Comparison of ENCODE assay signal across 22 cellular contexts in genomic region chr15:66849393-66849745, GRCh38.
A peak's percentile ranks its signal among the peaks of the same experiment; 100 is the strongest.
DNase-seq lines count a peak whose midpoint lies in the region; ATAC-seq, FAIRE-seq and TF ChIP-seq lines count a peak whose summit lies in the region.
"Had no signal": no experiment of that assay in that cellular context is flagged by ENCODE, and none has a peak within 500 bp of the region (broad histone marks: within the 10 kb centered on the region; RNA-seq: fewer than 3 reads in every experiment).

No MANE protein-coding gene starts in this region.

- peaks cover 1% of the 10 kb centered on the region; the same call in 1 of the 2 replicates for H3K36me3 ChIP-seq in IMR-90 (ENCODE audit: control insufficient read depth, insufficient read depth, low read length)
- H3K36me3 ChIP-seq in hepatocyte (replicated peaks; ENCODE audit: insufficient read depth, low read depth), result no peaks in the 10 kb centered on the region
- H3K36me3 ChIP-seq in smooth muscle cell (ENCODE audit: low read depth), result no peaks in the 10 kb centered on the region
- H3K36me3 ChIP-seq: upper lobe of left lung had no signal

- in situ Hi-C loops in IMR-90 (cut with MboI; ENCODE audit: low sequenced_read_pairs), result loop anchor here (25.0 kb wide), 1 partner anchor 137 kb away; the partner anchor contains the start of gene SMAD6

- H3K79me1 ChIP-seq in IMR-90 (ENCODE audit: low read depth in 1 of 2, low read length in 2 of 2), result peaks cover 25 to 76% of the 10 kb centered on the region in 2 experiments; a peak in 3 of 4 replicates

- H3K56ac ChIP-seq in IMR-90 (ENCODE audit: extremely low read depth, insufficient read depth, low read length), result no peak overlapping the region

- no peak overlapping the region for H3K4me3 ChIP-seq in A549
- H3K4me3 ChIP-seq in IMR-90 (ENCODE audit: insufficient read depth, low read depth, low read length), result no peak overlapping the region
- H3K4me3 ChIP-seq in hepatocyte, result no peak overlapping the region
- no peak overlapping the region for H3K4me3 ChIP-seq in smooth muscle cell
- H3K4me3 ChIP-seq: psoas muscle, SJSA1, skin epidermis, upper lobe of left lung had no signal

- no peak overlapping the region for H3K9ac ChIP-seq in IMR-90 (ENCODE audit: low read depth, low read length)
- peak overlapping the region; percentile 53 for H3K9ac ChIP-seq in smooth muscle cell (ENCODE audit: low read depth)

- no peak overlapping the region for H2BK20ac ChIP-seq in IMR-90 (ENCODE audit: low read depth, low read length)

- intact Hi-C loops in IMR-90 (cut with micrococcal nuclease), result no loop called here

- H3K27ac ChIP-seq in A549 (peak overlapping the region in 1 of 2 experiments; percentile 81; a peak in 3 of 6 replicates), IMR-90 (ENCODE audit: insufficient read depth, low read length) (no peak overlapping the region), hepatocyte (peak overlapping the region; percentile 90), smooth muscle cell (ENCODE audit: low read depth) (peak overlapping the region; percentile 80)
- H3K27ac ChIP-seq: psoas muscle, SJSA1 had no signal

- TF ChIP-seq EP300 in A549 (IDR thresholded peaks at IDR 0.05), result no peak

- H4K20me1 ChIP-seq in IMR-90 (ENCODE audit: insufficient read depth, low read length) (no peaks in the 10 kb centered on the region), hepatocyte (ENCODE audit: insufficient read depth, poor library complexity, severe bottlenecking) (no peaks in the 10 kb centered on the region), smooth muscle cell (ENCODE audit: low read depth) (no peaks in the 10 kb centered on the region)

- H3K27me3 ChIP-seq in IMR-90 (ENCODE audit: control insufficient read depth, insufficient read depth, low read length), result no peaks in the 10 kb centered on the region
- H3K27me3 ChIP-seq in hepatocyte, result no peaks in the 10 kb centered on the region
- no peaks in the 10 kb centered on the region for H3K27me3 ChIP-seq in smooth muscle cell (ENCODE audit: low read depth)
- H3K27me3 ChIP-seq: SJSA1, upper lobe of left lung had no signal

- H3K9me2 ChIP-seq in hepatocyte (replicated peaks; ENCODE audit: insufficient read depth), result no peaks in the 10 kb centered on the region

- no peak overlapping the region for H4K8ac ChIP-seq in IMR-90 (ENCODE audit: low read depth in 2 of 2, low read length in 2 of 2)

- POLR2A ChIA-PET in A549 (lab: Yijun Ruan, JAX) (no interaction called here), IMR-90 (lab: Charles Lee; ENCODE audit: unreplicated experiment) (no interaction called here)

- H2AFZ ChIP-seq in IMR-90 (replicated peaks; ENCODE audit: low read length, poor library complexity), result no peak overlapping the region
- H2AFZ ChIP-seq in hepatocyte, result no peak overlapping the region
- no peak overlapping the region for H2AFZ ChIP-seq in smooth muscle cell (ENCODE audit: low read depth)

- no TSS peak for BruUV-seq in IMR-90 (replicated peaks; lab: Mats Ljungman, UMichigan)

- H3K9me3 ChIP-seq in A549, result no peaks in the 10 kb centered on the region
- H3K9me3 ChIP-seq in IMR-90 (ENCODE audit: control insufficient read depth, insufficient read depth, low read length), result no peaks in the 10 kb centered on the region
- no peaks in the 10 kb centered on the region for H3K9me3 ChIP-seq in hepatocyte (ENCODE audit: low read depth)
- no peaks in the 10 kb centered on the region for H3K9me3 ChIP-seq in smooth muscle cell (replicated peaks; ENCODE audit: low read depth)
- H3K9me3 ChIP-seq: psoas muscle, SJSA1, upper lobe of left lung had no signal

- H3K4me1 ChIP-seq in A549 (peaks cover 25% of the 10 kb centered on the region), IMR-90 (ENCODE audit: control insufficient read depth, insufficient read depth, low read length) (peaks cover 11% of the 10 kb centered on the region), hepatocyte (ENCODE audit: insufficient read depth) (peaks cover 36% of the 10 kb centered on the region), smooth muscle cell (ENCODE audit: low read depth) (peaks cover 16% of the 10 kb centered on the region)

- no peak overlapping the region for H4K5ac ChIP-seq in IMR-90 (ENCODE audit: low read depth, low read length)

- TF ChIP-seq POLR2A in A549 (IDR thresholded peaks at IDR 0.05; ENCODE audit: low read length), result no peak
- no peak for TF ChIP-seq POLR2A in IMR-90 (IDR thresholded peaks at IDR 0.05; ENCODE audit: low read depth, low read length)

- H2AK5ac ChIP-seq in IMR-90 (ENCODE audit: low read depth, low read length), result peak overlapping the region; percentile 64; the same call in 1 of the 2 replicates

- H3F3A ChIP-seq in smooth muscle cell (ENCODE audit: low read depth), result peaks cover 25% of the 10 kb centered on the region

- H2BK5ac ChIP-seq in IMR-90 (ENCODE audit: low read depth, low read length, poor library complexity, severe bottlenecking), result no peak overlapping the region

- DNase-seq in A549 (ENCODE audit: low read depth in 1 of 2, low spot score in 1 of 2) (no peak), IMR-90 (no peak), hepatocyte (ENCODE audit: low spot score) (no peak), smooth muscle cell (lab: John Stamatoyannopoulos, UW; ENCODE audit: unreplicated experiment) (no peak), NCI-H2029 (lab: John Stamatoyannopoulos, UW) (no peak), NCI-H1930 (lab: John Stamatoyannopoulos, UW) (no peak), DMS114 treated with DMSO at 0.1 percent for 48 hours (lab: John Stamatoyannopoulos, UW; ENCODE audit: unreplicated experiment) (no peak), urothelium cell line (ENCODE audit: low spot score) (no peak)
- DNase-seq: activated CD4-positive, alpha-beta T cell treated with anti-CD3 and anti-CD28 coated beads for 36 hours; activated naive CD8-positive, alpha-beta T cell treated with anti-CD3 and anti-CD28 coated beads, Interleukin-2, amount 10 ng/mL, durations not matched to agents 7 days and 5 days; Calu3; NCI-H1092 treated with DMSO at 0.1 percent for 48 hours; NCI-H2029 treated with DMSO at 0.1 percent for 48 hours; NCI-H446; nephron progenitor cell; psoas muscle; stimulated activated naive CD4-positive, alpha-beta T cell; T-helper 1 cell had no signal

- no peak for ATAC-seq in A549
- no peak for ATAC-seq in IMR-90 (ENCODE audit: low read depth)
- ATAC-seq: activated CD4-positive, alpha-beta T cell treated with anti-CD3 and anti-CD28 coated beads for 36 hours; psoas muscle had no signal

- H3K18ac ChIP-seq in IMR-90 (ENCODE audit: low read depth, low read length), result no peak overlapping the region

- H3K79me2 ChIP-seq in hepatocyte, result peaks cover 5% of the 10 kb centered on the region
- peaks cover 21% of the 10 kb centered on the region for H3K79me2 ChIP-seq in smooth muscle cell (ENCODE audit: low read depth)

- H4K91ac ChIP-seq in IMR-90 (ENCODE audit: insufficient read depth, low read depth, low read length), result no peak overlapping the region

- no peak overlapping the region for H2BK15ac ChIP-seq in IMR-90 (ENCODE audit: low read depth, low read length)

- H3K14ac ChIP-seq in IMR-90 (replicated peaks; ENCODE audit: low read depth, low read length), result no peak overlapping the region

- peak overlapping the region; percentile 47; the same call in 1 of the 2 replicates for H3K4ac ChIP-seq in IMR-90 (ENCODE audit: low read depth, low read length)

- 100% methylated on average over 1 of the region's 3 CpGs for WGBS in A549 (ENCODE audit: missing lambda C conversion rate)
- WGBS in IMR-90 (ENCODE audit: extremely low coverage in 2 of 2, insufficient read length in 1 of 2), 2 experiments, result no CpG with 5 or more reads among the region's 3 CpGs
- WGBS in hepatocyte (ENCODE audit: low lambda C conversion rate, missing lambda C conversion rate), result 96% methylated on average over 3 of the region's 3 CpGs
- 65% methylated on average over 3 of the region's 3 CpGs for WGBS in smooth muscle cell (ENCODE audit: low lambda C conversion rate)

- H3K23ac ChIP-seq in IMR-90 (ENCODE audit: low read depth, low read length), result no peak overlapping the region

- H2BK120ac ChIP-seq in IMR-90 (ENCODE audit: low read depth, low read length), result no peak overlapping the region; the same call in 1 of the 2 replicates

- dilution Hi-C loops in IMR-90 (cut with HindIII; ENCODE audit: low sequenced_read_pairs, unreplicated experiment), result no loop called here

- no peak for TF ChIP-seq CTCF in A549 (IDR thresholded peaks at IDR 0.05)
- TF ChIP-seq CTCF in IMR-90 (conservative IDR thresholded peaks at IDR 0.05; ENCODE audit: low read depth, low read length), result no peak
- no peak for TF ChIP-seq CTCF in hepatocyte (IDR thresholded peaks at IDR 0.05; ENCODE audit: poor library complexity)
- no peak for TF ChIP-seq CTCF in smooth muscle cell (IDR thresholded peaks at IDR 0.05; ENCODE audit: borderline replicate concordance, insufficient read depth, poor library complexity, severe bottlenecking)

- H3K4me2 ChIP-seq in A549 (no peak overlapping the region), IMR-90 (ENCODE audit: low read depth, low read length) (no peak overlapping the region), hepatocyte (no peak overlapping the region), smooth muscle cell (peak overlapping the region; percentile 77)

- FAIRE-seq in A549 (lab: Jason Lieb, UNC) (no peak), urothelium cell line (lab: Jason Lieb, UNC) (no peak)
- FAIRE-seq: GM19239 had no signal

- peaks cover 4% of the 10 kb centered on the region; the same call in 1 of the 2 replicates for H3K9me1 ChIP-seq in IMR-90 (ENCODE audit: insufficient read depth, low read length)

- no peak for TF ChIP-seq RAD21 in A549 (conservative IDR thresholded peaks at IDR 0.05 in 1 of 2, IDR thresholded peaks at IDR 0.05 in 1 of 2)
- TF ChIP-seq RAD21 in IMR-90 (IDR thresholded peaks at IDR 0.05; ENCODE audit: low read length), result no peak

- H2AK9ac ChIP-seq in IMR-90 (replicated peaks; ENCODE audit: low read depth, low read length, poor library complexity), result no peak overlapping the region

- CTCF ChIA-PET in A549 (lab: Yijun Ruan, JAX), result interaction anchor here (1.3 to 14.8 kb wide), 11 partner anchors 13 to 245 kb away, joined by 4 to 465 read pairs (median 148); partner anchors contain the start of gene SMAD6
- CTCF ChIA-PET in IMR-90 (lab: Yijun Ruan, JAX), result interaction anchor here (0.7 kb wide), 1 partner anchor 471 kb away, joined by 3 read pairs; no protein-coding TSS in a partner anchor

TF ChIP-seq in A549, 52 proteins besides CTCF, POLR2A, EP300 and RAD21 (continues in another document):
- no peak for TF ChIP-seq NPAS2 (CRISPR knock-in tag; IDR thresholded peaks at IDR 0.05; ENCODE audit: borderline replicate concordance)

TF ChIP-seq in IMR-90, 13 proteins besides CTCF, POLR2A, EP300 and RAD21 (continues in another document):
- no peak for TF ChIP-seq NFE2L2 (IDR thresholded peaks at IDR 0.05; ENCODE audit: low read depth, low read length)
- TF ChIP-seq CHD1 (IDR thresholded peaks at IDR 0.05; ENCODE audit: low read depth, low read length), result no peak
- no peak for TF ChIP-seq MAZ (IDR thresholded peaks at IDR 0.05; ENCODE audit: borderline replicate concordance, low read depth, low read length)
- no peak for TF ChIP-seq CEBPB (IDR thresholded peaks at IDR 0.05; ENCODE audit: low read depth, low read length)
- no peak for TF ChIP-seq MXI1 (IDR thresholded peaks at IDR 0.05; ENCODE audit: borderline replicate concordance, low read depth, low read length)
- no peak for TF ChIP-seq RCOR1 (IDR thresholded peaks at IDR 0.05; ENCODE audit: insufficient replicate concordance, low read length)
